In genomic region chr3:123535580-123535979, GRCh38 we compare ENCODE assay signal across 1 cellular context.
A peak's percentile ranks its signal among the peaks of the same experiment; 100 is the strongest.
TF ChIP-seq lines count a peak whose summit lies in the region.

No MANE protein-coding gene starts in this region.

TF ChIP-seq in endothelial cell of umbilical vein, 7 proteins besides CTCF, POLR2A, EP300 and RAD21:
- TF ChIP-seq EZH2 (IDR thresholded peaks at IDR 0.05; ENCODE audit: borderline replicate concordance, low read depth, low read length, severe bottlenecking) (no peak), FOS (IDR thresholded peaks at IDR 0.05; ENCODE audit: borderline replicate concordance, insufficient read depth, low read length) (peak; percentile 65)
